Comparison of ENCODE assay signal across 7 cellular contexts in genomic region chr15:84199865-84200264, GRCh38. TPM values are rescaled to one million over a fixed set of nuclear protein-coding genes. Genes with fewer than 3 reads are reported as not detected.
DNase-seq lines count a peak whose midpoint lies in the region; ATAC-seq, FAIRE-seq and TF ChIP-seq lines count a peak whose summit lies in the region.
"Not testable (repeated sequence)": the region's sequence is repeated elsewhere in the genome, so short reads cannot be mapped to it uniquely, and the experiment has no call there.

No MANE protein-coding gene starts in this region.

- H3K9ac ChIP-seq in GM12878 (ENCODE audit: control insufficient read depth, insufficient read depth, low read length) = not testable (repeated sequence)

- not testable (repeated sequence) for H3K27me3 ChIP-seq in RWPE2 (ENCODE audit: insufficient read depth, poor library complexity, severe bottlenecking); GM12878 (replicated peaks in 1 of 2; ENCODE audit: control insufficient read depth in 2 of 2, insufficient read depth in 2 of 2, low read length in 1 of 2); heart left ventricle; sigmoid colon

- WGBS in GM12878 (ENCODE audit: insufficient coverage, insufficient replicate concordance, low lambda C conversion rate, missing lambda C conversion rate) = 80% methylated on average over 4 of the region's 16 CpGs
- 94% methylated on average over 3 of the region's 16 CpGs; no CpG with 5 or more reads in 3 of the 4 donors for WGBS in heart left ventricle, 4 donors
- WGBS in sigmoid colon, 2 donors = 78% methylated on average over 7 of the region's 16 CpGs; no CpG with 5 or more reads in 1 of the 2 donors

- intact Hi-C loops in activated CD4-positive, alpha-beta T cell treated with anti-CD3 and anti-CD28 coated beads, Interleukin-2, amount 10 ng/mL, durations not matched to agents 24 days and 14 days (cut with micrococcal nuclease); GM12878 (cut with micrococcal nuclease; ENCODE audit: unreplicated experiment); heart left ventricle (cut with DNase I); sigmoid colon (cut with DNase I): not testable (repeated sequence)

- not testable (repeated sequence) for H3K9me3 Mint-ChIP-seq in activated CD4-positive, alpha-beta T cell treated with anti-CD3 and anti-CD28 coated beads, Interleukin-2, amount 10 ng/mL, durations not matched to agents 24 days and 14 days

- H3K36me3 ChIP-seq in RWPE2 (ENCODE audit: low read depth); GM12878 (ENCODE audit: control insufficient read depth in 2 of 2, insufficient read depth in 2 of 2, low read length in 1 of 2); heart left ventricle; sigmoid colon: not testable (repeated sequence)

- not testable (repeated sequence) for TF ChIP-seq RAD21 in GM12878 (IDR thresholded peaks at IDR 0.05; ENCODE audit: insufficient read depth, low read depth, low read length)

- H3K79me2 ChIP-seq in GM12878 (ENCODE audit: control insufficient read depth, insufficient read depth, low read length) = not testable (repeated sequence)

- TF ChIP-seq POLR2A in GM12878 (IDR thresholded peaks at IDR 0.05; ENCODE audit: low read depth, low read length); heart left ventricle (IDR thresholded peaks at IDR 0.05); sigmoid colon (IDR thresholded peaks at IDR 0.05): not testable (repeated sequence)

- not testable (repeated sequence) for H3K9me3 ChIP-seq in RWPE2 (ENCODE audit: severe bottlenecking); GM12878 (replicated peaks; ENCODE audit: control insufficient read depth, insufficient read depth, low read length); heart left ventricle; sigmoid colon

- TF ChIP-seq CTCF in RWPE2 (IDR thresholded peaks at IDR 0.05; ENCODE audit: poor library complexity, severe bottlenecking); GM12878 (IDR thresholded peaks at IDR 0.05 in 2 of 3, conservative IDR thresholded peaks at IDR 0.05 in 1 of 3; ENCODE audit: control insufficient read depth in 2 of 3, extremely low read depth in 1 of 3, insufficient read depth in 1 of 3, low read depth in 3 of 3, low read length in 3 of 3); heart left ventricle (IDR thresholded peaks at IDR 0.05); sigmoid colon (IDR thresholded peaks at IDR 0.05): not testable (repeated sequence)

- not testable (repeated sequence) for H3K4me2 ChIP-seq in GM12878 (ENCODE audit: control insufficient read depth, insufficient read depth)

- H3K27me3 Mint-ChIP-seq in activated CD4-positive, alpha-beta T cell treated with anti-CD3 and anti-CD28 coated beads, Interleukin-2, amount 10 ng/mL, durations not matched to agents 24 days and 14 days = not testable (repeated sequence)

- not testable (repeated sequence) for H3K4me1 Mint-ChIP-seq in activated CD4-positive, alpha-beta T cell treated with anti-CD3 and anti-CD28 coated beads, Interleukin-2, amount 10 ng/mL, durations not matched to agents 24 days and 14 days

- H2AFZ ChIP-seq in GM12878 (ENCODE audit: control insufficient read depth, low read depth, low read length) = not testable (repeated sequence)

- BruUV-seq in GM12878 (replicated peaks; lab: Mats Ljungman, UMichigan) = not testable (repeated sequence)

- H3K4me1 ChIP-seq in RWPE2 (ENCODE audit: insufficient read depth, poor library complexity, severe bottlenecking); GM12878 (ENCODE audit: control insufficient read depth, insufficient read depth, low read length); heart left ventricle; sigmoid colon: not testable (repeated sequence)

- not testable (repeated sequence) for ATAC-seq in RWPE2 (ENCODE audit: low read depth)
- peak; percentile 38; the same call in 1 of the 3 replicates for ATAC-seq in GM12878
- peak in 1 of 4 donors; percentile 33 for ATAC-seq in heart left ventricle

- not testable (repeated sequence) for H3K36me3 Mint-ChIP-seq in activated CD4-positive, alpha-beta T cell treated with anti-CD3 and anti-CD28 coated beads, Interleukin-2, amount 10 ng/mL, durations not matched to agents 24 days and 14 days (ENCODE audit: low read depth)

- H4K20me1 ChIP-seq in GM12878 (ENCODE audit: control insufficient read depth, insufficient read depth) = not testable (repeated sequence)

- FAIRE-seq in GM12878 (lab: Jason Lieb, UNC) = not testable (repeated sequence)

- DNase-seq in RWPE2 (ENCODE audit: low spot score) (peak; percentile 1), heart left ventricle (peak in 3 of 5 donors; percentile 1 to 29 (median 7)), sigmoid colon (peak; percentile 6)
- peak; percentile 19 for DNase-seq in activated CD4-positive, alpha-beta T cell treated with anti-CD3 and anti-CD28 coated beads, Interleukin-2, amount 10 ng/mL, durations not matched to agents 24 days and 14 days
- DNase-seq in activated T-cell treated with anti-CD3 and anti-CD28 coated beads, Interleukin-2, amount 50 U/mL, for 48 hours = peak; percentile 14 to 16
- DNase-seq in GM12878 (ENCODE audit: low read depth, low spot score) = not testable (repeated sequence)
- peak; percentile 23 for DNase-seq in stimulated activated CD8-positive, alpha-beta memory T cell treated with anti-CD3 and anti-CD28 coated beads, Interleukin-4, amount 100 ng/mL, for 48 hours

- CTCF ChIA-PET in GM12878 (lab: Yijun Ruan, JAX) = not testable (repeated sequence)

- H3K4me3 ChIP-seq in RWPE2 (ENCODE audit: severe bottlenecking); GM12878; heart left ventricle; sigmoid colon: not testable (repeated sequence)

- H3K4me3 Mint-ChIP-seq in activated CD4-positive, alpha-beta T cell treated with anti-CD3 and anti-CD28 coated beads, Interleukin-2, amount 10 ng/mL, durations not matched to agents 24 days and 14 days = not testable (repeated sequence)

- not testable (repeated sequence) for H3K27ac Mint-ChIP-seq in activated CD4-positive, alpha-beta T cell treated with anti-CD3 and anti-CD28 coated beads, Interleukin-2, amount 10 ng/mL, durations not matched to agents 24 days and 14 days

- RAD21 ChIA-PET in GM12878 (lab: Charles Lee; ENCODE audit: unreplicated experiment) = not testable (repeated sequence)

- in situ Hi-C loops in GM12878 (cut with MboI) = not testable (repeated sequence)

- not testable (repeated sequence) for TF ChIP-seq EP300 in GM12878 (IDR thresholded peaks at IDR 0.05; ENCODE audit: borderline replicate concordance in 1 of 2, control insufficient read depth in 1 of 2, low read depth in 2 of 2, low read length in 2 of 2); sigmoid colon (IDR thresholded peaks at IDR 0.05)

- not testable (repeated sequence) for H3K27ac ChIP-seq in RWPE2 (ENCODE audit: poor library complexity, severe bottlenecking); GM12878 (ENCODE audit: control insufficient read depth, insufficient read depth); heart left ventricle; sigmoid colon

- SMC1A ChIA-PET in GM12878 (lab: Charles Lee; ENCODE audit: uncharacterized antibody, unreplicated experiment) = not testable (repeated sequence)

- POLR2A ChIA-PET in GM12878 (lab: Charles Lee) = not testable (repeated sequence)

RNA-seq across cellular contexts. Expression of gene GOLGA6L4, which starts 35.7 kb away (rescaled TPM):
- total RNA-seq in activated CD4-positive, alpha-beta T cell treated with anti-CD3 and anti-CD28 coated beads, Interleukin-2, amount 10 ng/mL, durations not matched to agents 24 days and 14 days = 1.1 and 1.7 TPM in 2 replicates
- 6.2 and 7.9 TPM in 2 replicates for total RNA-seq in GM12878 (2013; cell fraction: nucleolus; rRNA removed)
- total RNA-seq in GM12878 (2014; rRNA removed) = 0.23 and 0.33 TPM in 2 replicates
- total RNA-seq in GM12878 (2014; rRNA removed; fragmentation: Illumina TruSeq; extraction: Trizol) = 0.18 and 0.46 TPM in 2 replicates
- total RNA-seq in GM12878 (2021) = 1.3 TPM in 1 of 2 replicates, not detected in the other
- 0.12 TPM for polyA plus RNA-seq in GM12878 (2011; ENCODE audit: low read depth)
- 0.48 and 0.53 TPM in 2 replicates for polyA plus RNA-seq in GM12878 (2011; rRNA removed)
- polyA plus RNA-seq in GM12878 (2011; cell fraction: cytosol; rRNA removed) = 0.13 TPM in 2 replicates
- 1.3 and 1.7 TPM in 2 replicates for polyA plus RNA-seq in GM12878 (2011; cell fraction: nucleus; rRNA removed)
- 0.55 TPM in 2 replicates for polyA plus RNA-seq in GM12878 (2012)
- polyA plus RNA-seq in GM12878 (2014; fragmentation: Illumina TruSeq; extraction: Trizol) = 0.59 and 0.63 TPM in 2 replicates
- under 1 TPM; 0.16 to 0.18 TPM for polyA plus RNA-seq in GM12878 (2014; fragmentation: Nextera tagmentation; extraction: Ambion mirVana)
- polyA plus RNA-seq in GM12878 (2014; rRNA removed) = 0.39 and 1.1 TPM in 2 replicates
- under 1 TPM; 0.04 to 0.28 TPM for polyA plus RNA-seq in GM12878 (2016; fragmentation: Nextera tagmentation; extraction: Ambion mirVana)
- polyA minus RNA-seq in GM12878 (2011; rRNA and poly(A)+ RNA removed) = 0.62 TPM in 1 of 2 replicates, not detected in the other
- polyA minus RNA-seq in GM12878 (2011; cell fraction: cytosol; rRNA and poly(A)+ RNA removed) = 0.67 TPM in 1 of 2 replicates, not detected in the other
- polyA minus RNA-seq in GM12878 (2011; cell fraction: nucleus; rRNA and poly(A)+ RNA removed) = 1.9 TPM in 2 replicates
- 1 to 10 TPM in 6 of 9 donors, under 1 TPM in 3; 0.12 to 2.6 (median 1.3) TPM for total RNA-seq in heart left ventricle
- 1 to 10 TPM in 1 of 2 donors, under 1 TPM in 1; 0.72 to 2.2 TPM for polyA plus RNA-seq in heart left ventricle
- 1 to 10 TPM; 1.4 to 5.0 (median 2.4) TPM for total RNA-seq in sigmoid colon
- 1 to 10 TPM in 2 of 3 donors, under 1 TPM in 1; 0.69 to 1.4 (median 1.2) TPM for polyA plus RNA-seq in sigmoid colon
